In the genomic region with DNA sequence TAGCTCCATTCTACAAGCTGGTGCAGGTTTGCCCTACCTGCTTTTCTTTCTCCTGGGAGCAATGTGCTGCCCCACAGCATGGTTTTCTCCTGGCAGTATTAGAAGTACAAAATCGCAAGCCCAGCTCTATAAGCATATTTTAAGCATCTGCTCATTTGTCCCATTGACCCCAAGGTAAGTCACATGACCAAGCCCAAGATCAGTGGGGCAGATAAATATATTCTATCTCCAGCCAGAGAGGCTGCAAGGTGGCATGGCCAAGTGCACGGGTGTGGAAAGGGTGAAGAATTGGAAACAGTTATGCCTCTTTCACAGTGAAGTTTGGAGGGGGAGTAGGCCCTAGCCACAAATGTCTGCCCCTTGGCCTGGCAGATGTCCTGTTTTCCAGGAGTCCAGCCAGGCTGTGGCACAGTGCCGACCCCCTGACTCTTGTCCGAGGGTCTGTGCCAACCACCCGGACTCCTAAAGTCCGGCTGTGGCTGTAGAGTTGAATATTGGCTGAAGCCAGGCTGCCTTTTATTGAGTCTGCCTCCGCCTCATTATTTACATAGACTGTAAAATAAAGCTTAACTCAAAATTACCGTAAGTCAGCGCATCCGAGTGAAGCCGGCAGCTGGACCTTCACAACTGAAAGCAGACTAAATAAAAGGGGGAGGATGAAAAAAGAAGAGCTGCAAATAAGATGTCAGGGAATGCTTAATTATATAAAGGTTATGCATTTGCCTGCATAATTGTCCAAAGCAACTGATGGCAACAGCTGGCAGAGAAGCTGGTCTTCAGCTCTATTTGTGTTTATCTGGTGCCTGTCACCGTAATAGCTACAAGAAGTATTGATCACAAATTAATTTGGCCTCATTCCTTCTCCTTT, we compare ENCODE assay signal across 13 cellular contexts.
DNase-seq lines count a peak whose midpoint lies in the region; ATAC-seq lines count a peak whose summit lies in the region.
"Had no signal": no experiment of that assay in that cellular context is flagged by ENCODE, and none has a peak within 500 bp of the region (broad histone marks: within the 10 kb centered on the region; RNA-seq: fewer than 3 reads in every experiment).

No MANE protein-coding gene starts in this region.

- ATAC-seq in sciatic nerve: peak; percentile 54
- ATAC-seq: activated T-cell treated with anti-CD3 and anti-CD28 coated beads, Interleukin-2, amount 50 U/mL, for 72 hours had no signal

- peak overlapping the region; percentile 21 for H3K4me3 ChIP-seq in SJCRH30
- H3K4me3 ChIP-seq: dorsolateral prefrontal cortex, HAP-1 had no signal

- H3K36me3 ChIP-seq in SJCRH30: peaks cover 6% of the 10 kb centered on the region; the same call in 1 of the 2 replicates
- H3K36me3 ChIP-seq: HAP-1 had no signal

- H3K9me3 ChIP-seq in SJCRH30 (replicated peaks): no peaks in the 10 kb centered on the region
- H3K9me3 ChIP-seq: HAP-1 had no signal

- DNase-seq in NCI-H1092 treated with DMSO at 0.1 percent for 48 hours (lab: John Stamatoyannopoulos, UW) (peak; percentile 48), SJCRH30 (peak; percentile 84 to 89), iris pigment epithelial cell (ENCODE audit: low read depth) (peak; percentile 39), sciatic nerve (ENCODE audit: low spot score) (no peak), middle frontal gyrus (ENCODE audit: extremely low spot score, low spot score) (no peak), T-helper 1 cell (no peak), UCSD-AML1 (lab: John Stamatoyannopoulos, UW; ENCODE audit: unreplicated experiment) (no peak)
- DNase-seq: activated T-cell treated with anti-CD3 and anti-CD28 coated beads, Interleukin-2, amount 50 U/mL, for 72 hours; immature natural killer cell; MM.1S; T-helper 9 cell had no signal

- H3K27me3 ChIP-seq in SJCRH30: no peaks in the 10 kb centered on the region
- H3K27me3 ChIP-seq: dorsolateral prefrontal cortex had no signal

- H3K27ac ChIP-seq in SJCRH30: peak overlapping the region; percentile 98

- intact Hi-C loops in sciatic nerve (cut with DNase I): no loop called here

- peaks cover 53% of the 10 kb centered on the region for H3K4me1 ChIP-seq in SJCRH30
- H3K4me1 ChIP-seq: HAP-1 had no signal

Comparison
In these comparisons a context has a peak if more than half of its experiments do, and no peak if none do; other contexts are left out.
1. DNase-seq: peak in NCI-H1092 treated with DMSO at 0.1 percent for 48 hours (single experiment), SJCRH30 (2 of 2) and iris pigment epithelial cell (single experiment); none in sciatic nerve (single experiment), middle frontal gyrus (single experiment), T-helper 1 cell (0 of 5) and UCSD-AML1 (single experiment).